Comparison of ENCODE assay signal across 2 cellular contexts in the genomic region with DNA sequence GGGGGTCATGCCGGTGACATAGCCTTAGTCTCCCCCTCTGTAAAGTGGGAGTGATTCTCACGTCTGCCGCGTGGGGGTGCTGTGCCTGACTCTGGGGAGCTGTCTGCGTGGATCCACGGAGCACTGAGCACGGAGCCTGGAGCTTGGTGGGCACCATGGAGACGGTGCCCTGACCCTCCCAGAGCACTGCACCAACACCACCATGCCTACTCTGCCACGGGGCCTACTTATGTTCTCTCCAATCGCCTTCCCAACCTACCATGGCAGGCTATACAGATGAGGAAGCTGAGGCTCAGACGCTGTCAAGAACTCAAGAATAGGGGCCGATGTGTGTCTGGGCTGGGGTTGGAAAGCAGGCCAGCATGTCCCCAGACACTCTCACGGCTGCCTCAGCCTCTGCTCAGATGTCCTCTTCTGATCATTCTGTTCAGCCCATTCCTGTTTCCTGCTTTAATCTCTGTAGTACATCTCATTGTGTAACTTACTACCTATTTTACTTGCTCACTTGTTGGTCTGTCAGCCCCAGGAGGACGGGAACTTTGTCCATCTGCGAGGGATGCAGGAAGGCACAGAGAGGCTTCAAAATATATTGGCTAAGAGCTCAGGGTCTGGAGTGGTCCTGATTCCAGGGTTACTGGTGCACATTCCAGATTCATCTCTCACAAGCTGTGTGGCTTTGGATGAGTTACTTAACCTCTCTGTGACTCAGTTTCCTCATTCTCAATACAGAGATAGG.
TF ChIP-seq lines count a peak whose summit lies in the region.

No MANE protein-coding gene starts in this region.

TF ChIP-seq in IMR-90, 13 proteins besides CTCF, POLR2A, EP300 and RAD21:
- TF ChIP-seq ELK1 (IDR thresholded peaks at IDR 0.05; ENCODE audit: borderline replicate concordance, low read depth, low read length), result no peak
- no peak for TF ChIP-seq NFE2L2 (IDR thresholded peaks at IDR 0.05; ENCODE audit: low read depth, low read length)
- TF ChIP-seq MAFK (IDR thresholded peaks at IDR 0.05; ENCODE audit: low read depth, low read length), result no peak
- TF ChIP-seq MXI1 (IDR thresholded peaks at IDR 0.05; ENCODE audit: borderline replicate concordance, low read depth, low read length), result no peak
- TF ChIP-seq SMC3 (IDR thresholded peaks at IDR 0.05; ENCODE audit: low read depth, low read length), result no peak
- TF ChIP-seq CEBPB (IDR thresholded peaks at IDR 0.05; ENCODE audit: low read depth, low read length), result no peak

TF ChIP-seq in HepG2, 621 proteins besides CTCF, POLR2A, EP300 and RAD21:
- TF ChIP-seq ZNF513 (CRISPR knock-in tag; conservative IDR thresholded peaks at IDR 0.05), result no peak
